12 cellular contexts compared by ENCODE assay signal in the genomic region with DNA sequence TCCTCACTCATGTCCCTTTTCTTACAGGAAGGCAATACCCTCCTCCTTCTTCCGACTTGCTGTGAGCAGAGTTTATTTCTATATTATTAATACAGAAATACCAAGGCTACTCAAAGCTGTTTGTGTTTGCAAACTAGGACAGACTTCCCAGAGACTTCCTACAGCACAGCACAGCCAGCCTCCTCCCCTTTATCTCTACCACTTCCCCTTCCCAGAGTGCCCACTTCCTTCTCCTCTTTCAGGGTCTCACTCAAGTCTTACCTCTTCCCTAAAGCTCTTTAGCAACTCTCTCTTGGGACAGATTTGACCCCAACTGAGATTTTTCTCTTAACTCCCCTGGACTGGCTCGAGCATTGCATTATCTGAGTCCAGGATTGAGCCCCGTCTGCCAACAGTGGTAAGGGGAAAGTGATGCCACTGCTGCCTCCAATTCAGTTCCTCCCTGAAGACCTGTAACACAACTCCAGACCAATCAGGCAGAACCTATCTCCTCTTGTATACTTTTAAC. TPM values are rescaled to one million over a fixed set of nuclear protein-coding genes. Genes with fewer than 3 reads are reported as not detected.
"Had no signal": no experiment of that assay in that cellular context is flagged by ENCODE, and none has a peak within 500 bp of the region (broad histone marks: within the 10 kb centered on the region; RNA-seq: fewer than 3 reads in every experiment).

No MANE protein-coding gene starts in this region.

- H3K36me3 ChIP-seq: ascending aorta, esophagus muscularis mucosa, left lung, pancreas, upper lobe of left lung, WERI-Rb-1 had no signal

- ATAC-seq: activated naive CD8-positive, alpha-beta T cell treated with anti-CD3 and anti-CD28 coated beads, Interleukin-2, amount 50 U/mL, for 24 hours; left lung had no signal

- H3K27me3 ChIP-seq: ascending aorta, esophagus muscularis mucosa, left lung, pancreas, upper lobe of left lung had no signal

- H3K27ac ChIP-seq: ascending aorta, esophagus muscularis mucosa, left lung, pancreas, upper lobe of left lung, WERI-Rb-1 had no signal

- H3K4me1 ChIP-seq: ascending aorta had no signal

- DNase-seq: activated CD4-positive, alpha-beta T cell treated with anti-CD3 and anti-CD28 coated beads for 4 hours; activated naive CD4-positive, alpha-beta T cell; activated naive CD8-positive, alpha-beta T cell treated with anti-CD3 and anti-CD28 coated beads, Interleukin-2, amount 50 U/mL, for 24 hours; glutamatergic neuron; left lung; pancreas; stimulated activated CD4-positive, alpha-beta T cell treated with anti-CD3 and anti-CD28 coated beads, Interleukin-4, amount 100 ng/mL, for 1 hour; T1000; upper lobe of left lung; WERI-Rb-1 had no signal

- H3K9me3 ChIP-seq: ascending aorta, esophagus muscularis mucosa, left lung, pancreas, upper lobe of left lung had no signal

- H3K4me3 ChIP-seq: ascending aorta, esophagus muscularis mucosa, left lung, pancreas, upper lobe of left lung had no signal

RNA-seq across cellular contexts. Expression of a gene that starts 5.5 kb away (rescaled TPM):
- total RNA-seq: ascending aorta had no signal
